1 cellular context compared by ENCODE assay signal in the genomic region with DNA sequence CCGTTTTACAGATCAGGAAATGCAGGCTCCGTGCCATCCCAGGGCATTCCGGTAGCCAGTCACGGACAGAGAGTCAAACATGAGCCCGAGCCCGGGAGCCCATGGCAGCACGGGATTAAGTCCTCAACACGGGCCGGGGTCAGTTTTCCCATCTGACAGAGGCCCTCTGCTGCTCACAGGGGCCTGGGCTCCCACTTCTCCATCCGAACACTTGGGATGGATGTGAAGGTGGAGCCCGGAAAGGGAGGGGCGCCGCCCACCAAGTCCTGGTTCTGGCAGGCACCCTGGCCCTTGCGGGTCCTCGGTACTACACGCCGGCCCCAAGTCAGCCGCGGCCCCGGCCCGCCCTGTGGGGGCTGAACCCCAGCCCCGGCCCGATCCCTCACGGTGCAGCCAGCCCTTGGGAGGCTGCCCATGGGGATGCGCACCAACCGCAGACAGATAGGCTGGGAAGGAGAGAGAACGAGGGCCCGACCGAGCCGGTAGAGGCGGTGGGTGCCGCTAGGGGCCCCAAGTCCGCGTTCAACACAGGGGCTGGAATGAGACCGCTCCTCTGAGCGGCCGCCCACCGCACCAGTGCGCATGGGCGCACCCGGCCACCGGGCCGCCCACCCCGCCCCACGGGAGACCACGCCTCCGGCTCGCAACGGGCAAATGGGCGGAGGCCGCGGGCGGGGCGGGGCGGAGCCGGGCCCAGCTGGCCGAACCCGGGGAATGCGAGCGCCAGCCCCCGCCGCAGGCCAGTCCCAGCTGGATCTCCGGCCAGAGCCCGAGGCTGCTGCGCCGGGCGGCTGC.
TF ChIP-seq lines count a peak whose summit lies in the region.

A gene (plus strand): TSS at position 743 of the 795 bp plus-strand sequence. CDS start 17,916 bp downstream, outside the sequence.

TF ChIP-seq in GM12878, 131 proteins besides CTCF, POLR2A, EP300 and RAD21 (continued from another document):
- TF ChIP-seq ASH2L (IDR thresholded peaks at IDR 0.05; ENCODE audit: borderline replicate concordance, low read depth) (no peak), PAX5 (IDR thresholded peaks at IDR 0.05; ENCODE audit: borderline replicate concordance, low read depth, low read length) (no peak), ZNF622 (IDR thresholded peaks at IDR 0.05) (no peak), TARDBP (IDR thresholded peaks at IDR 0.05; ENCODE audit: borderline replicate concordance) (no peak), MYC (IDR thresholded peaks at IDR 0.05; ENCODE audit: insufficient read depth, insufficient read length, insufficient replicate concordance, low read length, severe bottlenecking) (no peak), CBX5 (IDR thresholded peaks at IDR 0.05; ENCODE audit: low read depth) (no peak), KAT2A (conservative IDR thresholded peaks at IDR 0.05; ENCODE audit: control insufficient read depth, low read depth, low read length) (no peak), CHD4 (IDR thresholded peaks at IDR 0.05) (no peak), FOXK2 (IDR thresholded peaks at IDR 0.05) (no peak), JUND (IDR thresholded peaks at IDR 0.05; ENCODE audit: low read depth, low read length) (no peak), ZNF384 (IDR thresholded peaks at IDR 0.05; ENCODE audit: borderline replicate concordance, low read depth, low read length) (no peak), NFYA (IDR thresholded peaks at IDR 0.05; ENCODE audit: borderline replicate concordance, low read depth, low read length) (no peak)
- TF ChIP-seq, protein P1, sequence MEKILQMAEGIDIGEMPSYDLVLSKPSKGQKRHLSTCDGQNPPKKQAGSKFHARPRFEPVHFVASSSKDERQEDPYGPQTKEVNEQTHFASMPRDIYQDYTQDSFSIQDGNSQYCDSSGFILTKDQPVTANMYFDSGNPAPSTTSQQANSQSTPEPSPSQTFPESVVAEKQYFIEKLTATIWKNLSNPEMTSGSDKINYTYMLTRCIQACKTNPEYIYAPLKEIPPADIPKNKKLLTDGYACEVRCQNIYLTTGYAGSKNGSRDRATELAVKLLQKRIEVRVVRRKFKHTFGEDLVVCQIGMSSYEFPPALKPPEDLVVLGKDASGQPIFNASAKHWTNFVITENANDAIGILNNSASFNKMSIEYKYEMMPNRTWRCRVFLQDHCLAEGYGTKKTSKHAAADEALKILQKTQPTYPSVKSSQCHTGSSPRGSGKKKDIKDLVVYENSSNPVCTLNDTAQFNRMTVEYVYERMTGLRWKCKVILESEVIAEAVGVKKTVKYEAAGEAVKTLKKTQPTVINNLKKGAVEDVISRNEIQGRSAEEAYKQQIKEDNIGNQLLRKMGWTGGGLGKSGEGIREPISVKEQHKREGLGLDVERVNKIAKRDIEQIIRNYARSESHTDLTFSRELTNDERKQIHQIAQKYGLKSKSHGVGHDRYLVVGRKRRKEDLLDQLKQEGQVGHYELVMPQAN (conservative IDR thresholded peaks at IDR 0.05): peak; percentile 87
- TF ChIP-seq, protein P2, sequence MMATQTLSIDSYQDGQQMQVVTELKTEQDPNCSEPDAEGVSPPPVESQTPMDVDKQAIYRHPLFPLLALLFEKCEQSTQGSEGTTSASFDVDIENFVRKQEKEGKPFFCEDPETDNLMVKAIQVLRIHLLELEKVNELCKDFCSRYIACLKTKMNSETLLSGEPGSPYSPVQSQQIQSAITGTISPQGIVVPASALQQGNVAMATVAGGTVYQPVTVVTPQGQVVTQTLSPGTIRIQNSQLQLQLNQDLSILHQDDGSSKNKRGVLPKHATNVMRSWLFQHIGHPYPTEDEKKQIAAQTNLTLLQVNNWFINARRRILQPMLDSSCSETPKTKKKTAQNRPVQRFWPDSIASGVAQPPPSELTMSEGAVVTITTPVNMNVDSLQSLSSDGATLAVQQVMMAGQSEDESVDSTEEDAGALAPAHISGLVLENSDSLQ (IDR thresholded peaks at IDR 0.05): no peak
- TF ChIP-seq, protein P3, sequence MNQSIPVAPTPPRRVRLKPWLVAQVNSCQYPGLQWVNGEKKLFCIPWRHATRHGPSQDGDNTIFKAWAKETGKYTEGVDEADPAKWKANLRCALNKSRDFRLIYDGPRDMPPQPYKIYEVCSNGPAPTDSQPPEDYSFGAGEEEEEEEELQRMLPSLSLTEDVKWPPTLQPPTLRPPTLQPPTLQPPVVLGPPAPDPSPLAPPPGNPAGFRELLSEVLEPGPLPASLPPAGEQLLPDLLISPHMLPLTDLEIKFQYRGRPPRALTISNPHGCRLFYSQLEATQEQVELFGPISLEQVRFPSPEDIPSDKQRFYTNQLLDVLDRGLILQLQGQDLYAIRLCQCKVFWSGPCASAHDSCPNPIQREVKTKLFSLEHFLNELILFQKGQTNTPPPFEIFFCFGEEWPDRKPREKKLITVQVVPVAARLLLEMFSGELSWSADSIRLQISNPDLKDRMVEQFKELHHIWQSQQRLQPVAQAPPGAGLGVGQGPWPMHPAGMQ (IDR thresholded peaks at IDR 0.05; ENCODE audit: borderline replicate concordance): no peak
- TF ChIP-seq, protein P4, sequence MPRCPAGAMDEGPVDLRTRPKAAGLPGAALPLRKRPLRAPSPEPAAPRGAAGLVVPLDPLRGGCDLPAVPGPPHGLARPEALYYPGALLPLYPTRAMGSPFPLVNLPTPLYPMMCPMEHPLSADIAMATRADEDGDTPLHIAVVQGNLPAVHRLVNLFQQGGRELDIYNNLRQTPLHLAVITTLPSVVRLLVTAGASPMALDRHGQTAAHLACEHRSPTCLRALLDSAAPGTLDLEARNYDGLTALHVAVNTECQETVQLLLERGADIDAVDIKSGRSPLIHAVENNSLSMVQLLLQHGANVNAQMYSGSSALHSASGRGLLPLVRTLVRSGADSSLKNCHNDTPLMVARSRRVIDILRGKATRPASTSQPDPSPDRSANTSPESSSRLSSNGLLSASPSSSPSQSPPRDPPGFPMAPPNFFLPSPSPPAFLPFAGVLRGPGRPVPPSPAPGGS (IDR thresholded peaks at IDR 0.05; ENCODE audit: borderline replicate concordance, insufficient read depth, low read depth, low read length, poor library complexity, severe bottlenecking): no peak
